22 cellular contexts compared by ENCODE assay signal in genomic region chr4:55181606-55182005, GRCh38. TPM values are rescaled to one million over a fixed set of nuclear protein-coding genes. Genes with fewer than 3 reads are reported as not detected.
DNase-seq lines count a peak whose midpoint lies in the region; ATAC-seq and TF ChIP-seq lines count a peak whose summit lies in the region.
"Had no signal": no experiment of that assay in that cellular context is flagged by ENCODE, and none has a peak within 500 bp of the region (broad histone marks: within the 10 kb centered on the region; RNA-seq: fewer than 3 reads in every experiment).

No MANE protein-coding gene starts in this region.

- H3K36me3 ChIP-seq in IMR-90 (ENCODE audit: control insufficient read depth, insufficient read depth, low read length) (no peaks in the 10 kb centered on the region), mesodermal cell (ENCODE audit: control insufficient read depth, insufficient read depth, low read length) (peaks cover 5% of the 10 kb centered on the region)
- H3K36me3 ChIP-seq: right lobe of liver, upper lobe of left lung had no signal

- whole genome bisulfite sequencing in IMR-90 (ENCODE audit: extremely low coverage in 2 of 2, insufficient read length in 1 of 2), 2 experiments = no CpG with 5 or more reads among the region's 3 CpGs
- WGBS in mesodermal cell (ENCODE audit: insufficient coverage in 2 of 2), 2 experiments = 0% methylated on average over 1 of the region's 3 CpGs; no CpG with 5 or more reads in 1 of the 2 experiments

- TF ChIP-seq RAD21 in IMR-90 (IDR thresholded peaks at IDR 0.05; ENCODE audit: low read length) = no peak

- no peak overlapping the region for H4K8ac ChIP-seq in IMR-90 (ENCODE audit: low read depth in 2 of 2, low read length in 2 of 2)

- H3K56ac ChIP-seq in IMR-90 (ENCODE audit: extremely low read depth, insufficient read depth, low read length) = no peak overlapping the region

- H3K23ac ChIP-seq in IMR-90 (ENCODE audit: low read depth, low read length) = no peak overlapping the region

- no peak overlapping the region for H4K91ac ChIP-seq in IMR-90 (ENCODE audit: insufficient read depth, low read depth, low read length)

- H3K27ac Mint-ChIP-seq in Calu3 (ENCODE audit: unreplicated experiment) = peak overlapping the region; percentile 36
- H3K27ac Mint-ChIP-seq: CD4-positive, CD25-positive, alpha-beta regulatory T cell; effector memory CD8-positive, alpha-beta T cell; stimulated activated naive CD8-positive, alpha-beta T cell treated with anti-CD3 and anti-CD28 coated beads, Interleukin-15, Interleukin-2, amounts not matched to agents 100 ng/mL and 50 ng/mL, for 24 hours had no signal

- no peak overlapping the region for H2AK9ac ChIP-seq in IMR-90 (replicated peaks; ENCODE audit: low read depth, low read length, poor library complexity)

- no peaks in the 10 kb centered on the region for H3K27me3 Mint-ChIP-seq in Calu3 (ENCODE audit: unreplicated experiment)

- peaks cover 3% of the 10 kb centered on the region; the same call in 1 of the 2 replicates for H4K20me1 ChIP-seq in IMR-90 (ENCODE audit: insufficient read depth, low read length)

- POLR2A ChIA-PET in IMR-90 (lab: Charles Lee; ENCODE audit: unreplicated experiment) = interaction anchor here (0.6 kb wide), 1 partner anchor 185 kb away, joined by 12 read pairs; no protein-coding TSS in a partner anchor

- H4K5ac ChIP-seq in IMR-90 (ENCODE audit: low read depth, low read length) = no peak overlapping the region

- H2AK5ac ChIP-seq in IMR-90 (ENCODE audit: low read depth, low read length) = 0 out of 2 replicates have a peak overlapping the region, but pooled peaks have one; percentile 3

- peak overlapping the region; percentile 38; the same call in 1 of the 2 replicates for H2BK20ac ChIP-seq in IMR-90 (ENCODE audit: low read depth, low read length)

- H2BK15ac ChIP-seq in IMR-90 (ENCODE audit: low read depth, low read length) = 0 out of 3 replicates have a peak overlapping the region, but pooled peaks have one; percentile 63

- no peak overlapping the region for H3K4me3 Mint-ChIP-seq in Calu3 (ENCODE audit: low read depth, unreplicated experiment)
- H3K4me3 Mint-ChIP-seq: CD4-positive, CD25-positive, alpha-beta regulatory T cell; effector memory CD8-positive, alpha-beta T cell; stimulated activated naive CD8-positive, alpha-beta T cell treated with anti-CD3 and anti-CD28 coated beads, Interleukin-15, Interleukin-2, amounts not matched to agents 100 ng/mL and 50 ng/mL, for 24 hours had no signal

- peaks cover 5% of the 10 kb centered on the region for H3K9me3 Mint-ChIP-seq in Calu3 (ENCODE audit: low read depth, unreplicated experiment)
- H3K9me3 Mint-ChIP-seq: CD4-positive, CD25-positive, alpha-beta regulatory T cell; effector memory CD8-positive, alpha-beta T cell; stimulated activated naive CD8-positive, alpha-beta T cell treated with anti-CD3 and anti-CD28 coated beads, Interleukin-15, Interleukin-2, amounts not matched to agents 100 ng/mL and 50 ng/mL, for 24 hours had no signal

- 0 out of 2 replicates have a peak, but pooled peaks have one; percentile 8 for ATAC-seq in IMR-90 (ENCODE audit: low read depth)
- ATAC-seq: effector memory CD8-positive, alpha-beta T cell; mucosa of descending colon had no signal

- H3K4me1 Mint-ChIP-seq in Calu3 (ENCODE audit: low read depth, unreplicated experiment) = peaks cover 45% of the 10 kb centered on the region
- H3K4me1 Mint-ChIP-seq: CD4-positive, CD25-positive, alpha-beta regulatory T cell had no signal

- H3K9ac ChIP-seq in IMR-90 (ENCODE audit: low read depth, low read length) = no peak overlapping the region

- CTCF ChIA-PET in Calu3 (lab: Charles Lee) (interaction anchor here (0.7 kb wide), 1 partner anchor 139 kb away, joined by 3 read pairs; no protein-coding TSS in a partner anchor), IMR-90 (lab: Yijun Ruan, JAX) (interaction anchor here (1.4 kb wide), 1 partner anchor 8 kb away, joined by 3 read pairs; no protein-coding TSS in a partner anchor)

- in situ Hi-C loops in IMR-90 (cut with MboI; ENCODE audit: low sequenced_read_pairs) (no loop called here), astrocyte of the spinal cord (cut with HindIII; ENCODE audit: low sequenced_read_pairs) (no loop called here)

- H3K4me2 ChIP-seq in IMR-90 (ENCODE audit: low read depth, low read length) = no peak overlapping the region

- no peaks in the 10 kb centered on the region for H3K27me3 ChIP-seq in IMR-90 (ENCODE audit: control insufficient read depth, insufficient read depth, low read length)
- H3K27me3 ChIP-seq: right lobe of liver, upper lobe of left lung had no signal

- no peak overlapping the region for H3K27ac ChIP-seq in IMR-90 (ENCODE audit: insufficient read depth, low read length)
- peak overlapping the region; percentile 91 for H3K27ac ChIP-seq in mesodermal cell (ENCODE audit: low read depth, low read length, severe bottlenecking)
- H3K27ac ChIP-seq: right lobe of liver, upper lobe of left lung had no signal

- no peak overlapping the region for H2AFZ ChIP-seq in IMR-90 (replicated peaks; ENCODE audit: low read length, poor library complexity)

- no peak overlapping the region for H2BK5ac ChIP-seq in IMR-90 (ENCODE audit: low read depth, low read length, poor library complexity, severe bottlenecking)

- no peak for TF ChIP-seq POLR2A in IMR-90 (IDR thresholded peaks at IDR 0.05; ENCODE audit: low read depth, low read length)

- dilution Hi-C loops in IMR-90 (cut with HindIII; ENCODE audit: low sequenced_read_pairs, unreplicated experiment) = no loop called here

- H3K36me3 Mint-ChIP-seq in Calu3 (ENCODE audit: insufficient read depth, unreplicated experiment) = peaks cover 11% of the 10 kb centered on the region
- H3K36me3 Mint-ChIP-seq: CD4-positive, CD25-positive, alpha-beta regulatory T cell had no signal

- H3K9me1 ChIP-seq in IMR-90 (ENCODE audit: insufficient read depth, low read length) = peaks cover 8% of the 10 kb centered on the region

- peaks cover 6% of the 10 kb centered on the region for H3K4me1 ChIP-seq in IMR-90 (ENCODE audit: control insufficient read depth, insufficient read depth, low read length)
- H3K4me1 ChIP-seq in mesodermal cell (ENCODE audit: control insufficient read depth, insufficient read depth, low read length, poor library complexity, severe bottlenecking) = peaks cover 64% of the 10 kb centered on the region
- H3K4me1 ChIP-seq: right lobe of liver had no signal

- no peak overlapping the region for H3K18ac ChIP-seq in IMR-90 (ENCODE audit: low read depth, low read length)

- TF ChIP-seq CTCF in Calu3 (IDR thresholded peaks at IDR 0.05; ENCODE audit: unreplicated experiment) = no peak
- no peak for TF ChIP-seq CTCF in IMR-90 (conservative IDR thresholded peaks at IDR 0.05; ENCODE audit: low read depth, low read length)
- no peak for TF ChIP-seq CTCF in astrocyte of the spinal cord (IDR thresholded peaks at IDR 0.05; ENCODE audit: low read depth, low read length)

- no peak overlapping the region for H3K4me3 ChIP-seq in IMR-90 (ENCODE audit: insufficient read depth, low read depth, low read length)
- H3K4me3 ChIP-seq in astrocyte of the spinal cord (ENCODE audit: low read depth, low read length) = no peak overlapping the region
- H3K4me3 ChIP-seq in mesodermal cell (ENCODE audit: extremely low read depth, insufficient read depth, low read length, poor library complexity, severe bottlenecking) = no peak overlapping the region
- H3K4me3 ChIP-seq: mucosa of descending colon, right lobe of liver, upper lobe of left lung had no signal

- intact Hi-C loops in Calu3 (cut with micrococcal nuclease; ENCODE audit: unreplicated experiment) = loop anchor here (5.0 to 10.0 kb wide), 3 partner anchors 167 to 216 kb away; partner anchors contain the start of gene TMEM165
- intact Hi-C loops in IMR-90 (cut with micrococcal nuclease) = no loop called here

- no peak for DNase-seq in Calu3
- peak; percentile 42 for DNase-seq in IMR-90
- peak; percentile 66 for DNase-seq in astrocyte of the spinal cord (ENCODE audit: low read depth, low spot score)
- DNase-seq in nucleus accumbens (lab: John Stamatoyannopoulos, UW) = no peak
- no peak for DNase-seq in activated CD8-positive, alpha-beta memory T cell treated with anti-CD3 and anti-CD28 coated beads for 24 hours
- DNase-seq in stimulated activated naive CD4-positive, alpha-beta T cell (lab: John Stamatoyannopoulos, UW) = no peak
- no peak for DNase-seq in NCI-H146 treated with DMSO at 0.1 percent for 48 hours (lab: John Stamatoyannopoulos, UW; ENCODE audit: unreplicated experiment)
- DNase-seq: caudate nucleus; CD4-positive, CD25-positive, alpha-beta regulatory T cell; DMS53; effector memory CD8-positive, alpha-beta T cell; KG1; mucosa of descending colon; NCI-H1092; NCI-H2081 treated with DMSO at 0.1 percent for 48 hours; NCI-H524; right lobe of liver; upper lobe of left lung had no signal

- BruUV-seq in Calu3 (replicated peaks; lab: Mats Ljungman, UMichigan) (no TSS peak), IMR-90 (replicated peaks; lab: Mats Ljungman, UMichigan) (no TSS peak)

- no peaks in the 10 kb centered on the region for H3K79me1 ChIP-seq in IMR-90 (ENCODE audit: low read depth in 1 of 2, low read length in 2 of 2)

- peak overlapping the region; percentile 33; the same call in 1 of the 2 replicates for H2BK120ac ChIP-seq in IMR-90 (ENCODE audit: low read depth, low read length)

- 0 out of 2 replicates have a peak overlapping the region, but pooled peaks have one; percentile 37 for H3K4ac ChIP-seq in IMR-90 (ENCODE audit: low read depth, low read length)

- no peaks in the 10 kb centered on the region for H3K9me3 ChIP-seq in IMR-90 (ENCODE audit: control insufficient read depth, insufficient read depth, low read length)
- no peaks in the 10 kb centered on the region for H3K9me3 ChIP-seq in mesodermal cell (ENCODE audit: control insufficient read depth, low read length)
- H3K9me3 ChIP-seq: mucosa of descending colon, right lobe of liver, upper lobe of left lung had no signal

- H3K14ac ChIP-seq in IMR-90 (replicated peaks; ENCODE audit: low read depth, low read length) = no peak overlapping the region

TF ChIP-seq in IMR-90, 13 proteins besides CTCF, POLR2A, EP300 and RAD21 (continues in another document):
- TF ChIP-seq MAZ (IDR thresholded peaks at IDR 0.05; ENCODE audit: borderline replicate concordance, low read depth, low read length) (no peak), BHLHE40 (IDR thresholded peaks at IDR 0.05; ENCODE audit: low read depth, low read length) (no peak), CEBPB (IDR thresholded peaks at IDR 0.05; ENCODE audit: low read depth, low read length) (no peak), RCOR1 (IDR thresholded peaks at IDR 0.05; ENCODE audit: insufficient replicate concordance, low read length) (no peak), RFX5 (IDR thresholded peaks at IDR 0.05; ENCODE audit: low read depth, low read length) (no peak), MAFK (IDR thresholded peaks at IDR 0.05; ENCODE audit: low read depth, low read length) (no peak)

RNA-seq across cellular contexts. Expression of gene KDR, which starts 56.2 kb away (rescaled TPM):
- 0.09 TPM in 1 of 2 replicates, not detected in the other for total RNA-seq in Calu3 (2022)
- not detected in 2 replicates for total RNA-seq in IMR-90 (2012; rRNA removed)
- not detected in 2 replicates for polyA plus RNA-seq in IMR-90 (2012; rRNA removed)
- not detected in 2 replicates for polyA plus RNA-seq in IMR-90 (2012; cell fraction: cytosol; rRNA removed)
- polyA plus RNA-seq in IMR-90 (2012; cell fraction: nucleus; rRNA removed; ENCODE audit: low replicate concordance) = not detected in 2 replicates
- polyA plus RNA-seq in mesodermal cell (2013, experiment 1 of 2) = 365 TPM
- polyA plus RNA-seq in mesodermal cell (2013, experiment 2 of 2) = 313 TPM
- total RNA-seq: CD4-positive, CD25-positive, alpha-beta regulatory T cell; T-helper 1 cell treated with Interleukin-12 subunit alpha and Interleukin-12 subunit beta and Interleukin-4 antibody, amounts not matched to agents 30 ng/mL and 1 ng/mL, for 36 hours had no signal
- polyA plus RNA-seq: AG04450; CD4-positive, CD25-positive, alpha-beta regulatory T cell had no signal

Comparison
In these comparisons a context has a peak if more than half of its experiments do, and no peak if none do; other contexts are left out.
1. DNase-seq: peak in IMR-90 (single experiment) and astrocyte of the spinal cord (single experiment); none in Calu3 (single experiment), nucleus accumbens (0 of 56), activated CD8-positive, alpha-beta memory T cell treated with anti-CD3 and anti-CD28 coated beads for 24 hours (single experiment), stimulated activated naive CD4-positive, alpha-beta T cell (0 of 6) and NCI-H146 treated with DMSO at 0.1 percent for 48 hours (single experiment).